ENCODE assay signal across 8 cellular contexts in genomic region chr6:32154514-32155161, GRCh38. TPM values are rescaled to one million over a fixed set of nuclear protein-coding genes. Genes with fewer than 3 reads are reported as not detected.
A peak's percentile ranks its signal among the peaks of the same experiment; 100 is the strongest.
DNase-seq lines count a peak whose midpoint lies in the region; ATAC-seq lines count a peak whose summit lies in the region.

No MANE protein-coding gene starts in this region.

- peak; percentile 70 for DNase-seq in Ammon's horn (ENCODE audit: low spot score)
- DNase-seq in NAMALWA (ENCODE audit: low spot score), result peak; percentile 90
- peak; percentile 47 for DNase-seq in T follicular helper cell (ENCODE audit: low read depth)
- peak in 43 of 58 donors; percentile 23 to 79 (median 55) for DNase-seq in anterior cingulate cortex (lab: John Stamatoyannopoulos, UW)
- peak; percentile 72 for DNase-seq in hepatic stellate cell (ENCODE audit: low spot score)
- peak; percentile 68 for DNase-seq in renal cortical epithelial cell (ENCODE audit: low read depth)
- no peak for DNase-seq in cortex of kidney (lab: John Stamatoyannopoulos, UW)

- ATAC-seq in GM19463 (IDR thresholded peaks at IDR 0.05; ENCODE audit: unreplicated experiment), result peak; percentile 80

RNA-seq across cellular contexts. Expression of gene PPT2, which starts 0.7 kb away (rescaled TPM):
- total RNA-seq in renal cortical epithelial cell, result 10.4 and 48.7 TPM in 2 replicates

RNA-seq across cellular contexts. Expression of gene PRRT1, which starts 2.9 kb away (rescaled TPM):
- total RNA-seq in renal cortical epithelial cell, result not detected in 2 replicates

RNA-seq across cellular contexts. Expression of gene EGFL8, which starts 9.8 kb away (rescaled TPM):
- 1.3 TPM in 1 of 2 replicates, not detected in the other for total RNA-seq in renal cortical epithelial cell

RNA-seq across cellular contexts. Expression of gene AGPAT1, which starts 21.2 kb away (rescaled TPM):
- 9.9 and 30.8 TPM in 2 replicates for total RNA-seq in renal cortical epithelial cell

RNA-seq across cellular contexts. Expression of gene RNF5, which starts 23.6 kb away (rescaled TPM):
- 58.8 and 80.2 TPM in 2 replicates for total RNA-seq in renal cortical epithelial cell
